ENCODE assay signal across 8 cellular contexts in the genomic region with DNA sequence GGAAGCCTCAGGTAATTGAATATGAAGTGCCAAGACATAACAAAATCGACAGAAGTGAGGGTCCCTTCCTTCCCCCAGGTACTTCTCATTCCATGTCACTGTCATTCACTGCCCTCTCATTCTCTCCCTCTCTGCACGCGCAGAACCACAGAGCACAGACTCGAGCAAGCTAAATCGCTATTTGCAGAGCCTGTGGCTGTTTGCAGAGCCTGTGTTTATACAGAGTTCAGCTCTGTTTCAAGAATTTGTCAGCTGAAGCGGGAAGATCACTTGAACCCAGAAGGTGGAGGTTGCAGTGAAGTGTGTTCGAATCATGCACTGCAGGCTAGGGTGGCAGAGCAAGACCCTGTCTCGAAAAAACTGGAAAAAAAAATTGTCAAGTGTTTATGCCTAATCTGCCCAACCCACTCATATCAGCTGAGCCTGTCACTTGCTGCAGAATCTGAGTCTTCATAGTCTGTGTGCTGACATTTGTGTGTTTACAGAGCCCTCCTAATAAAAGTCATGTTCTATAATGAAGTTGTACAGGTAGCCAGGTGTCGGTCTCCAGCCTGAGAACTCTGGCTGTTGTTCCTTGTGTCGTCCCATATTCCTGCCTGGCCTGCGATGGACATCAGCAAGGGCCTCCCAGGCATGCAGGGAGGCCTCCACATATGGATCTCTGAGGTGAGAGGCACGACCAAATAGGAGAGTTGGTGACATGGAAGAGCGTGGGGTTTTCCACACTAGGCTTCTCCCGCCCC. TPM values are rescaled to one million over a fixed set of nuclear protein-coding genes. Genes with fewer than 3 reads are reported as not detected.
DNase-seq lines count a peak whose midpoint lies in the region; ATAC-seq and TF ChIP-seq lines count a peak whose summit lies in the region.

No MANE protein-coding gene starts in this region.

- H3K27ac Mint-ChIP-seq in HFFc6 (peak overlapping the region; percentile 95), immature natural killer cell (peak overlapping the region; percentile 91 to 97 (median 94))
- H3K27ac Mint-ChIP-seq in activated T-helper 2 cell treated with anti-CD3 and anti-CD28 coated beads, Interferon-gamma antibody, Interleukin-2, Interleukin-4, amounts not matched to agents 10 μg/mL and 5 μg/mL and 100 μg/mL, durations not matched to agents 14 hours and 24 hours and 36 hours: peak overlapping the region; percentile 87
- peak overlapping the region; percentile 93 to 99 for H3K27ac Mint-ChIP-seq in stimulated activated naive CD8-positive, alpha-beta T cell treated with anti-CD3 and anti-CD28 coated beads, Interleukin-15, amount 100 ng/mL, for 72 hours

- H3K36me3 Mint-ChIP-seq in HFFc6 (ENCODE audit: low read depth) (peaks cover 10% of the 10 kb centered on the region), immature natural killer cell (peaks cover 5 to 9% (median 8%) of the 10 kb centered on the region in 3 donors)
- peaks cover 20% of the 10 kb centered on the region for H3K36me3 Mint-ChIP-seq in activated T-helper 2 cell treated with anti-CD3 and anti-CD28 coated beads, Interferon-gamma antibody, Interleukin-2, Interleukin-4, amounts not matched to agents 10 μg/mL and 5 μg/mL and 100 μg/mL, durations not matched to agents 14 hours and 24 hours and 36 hours (ENCODE audit: low read depth)

- no peak for TF ChIP-seq CTCF in HFFc6 (IDR thresholded peaks at IDR 0.05)

- intact Hi-C loops in activated T-helper 2 cell treated with anti-CD3 and anti-CD28 coated beads, Interferon-gamma antibody, Interleukin-2, Interleukin-4, amounts not matched to agents 10 μg/mL and 5 μg/mL and 100 μg/mL, durations not matched to agents 14 hours and 24 hours and 36 hours (cut with micrococcal nuclease): no loop called here

- ATAC-seq in stimulated activated naive CD8-positive, alpha-beta T cell treated with anti-CD3 and anti-CD28 coated beads, Interleukin-15, amount 100 ng/mL, for 72 hours: no peak

- peak overlapping the region; percentile 94 for H3K4me3 Mint-ChIP-seq in HFFc6
- H3K4me3 Mint-ChIP-seq in activated T-helper 2 cell treated with anti-CD3 and anti-CD28 coated beads, Interferon-gamma antibody, Interleukin-2, Interleukin-4, amounts not matched to agents 10 μg/mL and 5 μg/mL and 100 μg/mL, durations not matched to agents 14 hours and 24 hours and 36 hours (ENCODE audit: low read depth): peak overlapping the region; percentile 83
- H3K4me3 Mint-ChIP-seq in immature natural killer cell: peak overlapping the region; percentile 95 to 97 (median 97)
- peak overlapping the region; percentile 90 to 97 for H3K4me3 Mint-ChIP-seq in stimulated activated naive CD8-positive, alpha-beta T cell treated with anti-CD3 and anti-CD28 coated beads, Interleukin-15, amount 100 ng/mL, for 72 hours

- DNase-seq in HFFc6 (no peak), immature natural killer cell (no peak), occipital lobe (lab: John Stamatoyannopoulos, UW) (no peak), NCI-H2227 (lab: John Stamatoyannopoulos, UW; ENCODE audit: unreplicated experiment) (no peak), globus pallidus (ENCODE audit: low spot score) (no peak)
- DNase-seq in activated T-helper 2 cell treated with anti-CD3 and anti-CD28 coated beads, Interferon-gamma antibody, Interleukin-2, Interleukin-4, amounts not matched to agents 10 μg/mL and 5 μg/mL and 100 μg/mL, durations not matched to agents 14 hours and 24 hours and 36 hours (ENCODE audit: low spot score): no peak
- DNase-seq in stimulated activated naive CD8-positive, alpha-beta T cell treated with anti-CD3 and anti-CD28 coated beads, Interleukin-15, amount 100 ng/mL, for 72 hours: no peak
- no peak for DNase-seq in activated CD4-positive, CD25-positive, alpha-beta regulatory T cell (lab: John Stamatoyannopoulos, UW)

- peaks cover 39% of the 10 kb centered on the region for H3K4me1 Mint-ChIP-seq in HFFc6 (ENCODE audit: low read depth)
- H3K4me1 Mint-ChIP-seq in activated T-helper 2 cell treated with anti-CD3 and anti-CD28 coated beads, Interferon-gamma antibody, Interleukin-2, Interleukin-4, amounts not matched to agents 10 μg/mL and 5 μg/mL and 100 μg/mL, durations not matched to agents 14 hours and 24 hours and 36 hours (ENCODE audit: low read depth): peaks cover 36% of the 10 kb centered on the region
- H3K4me1 Mint-ChIP-seq in immature natural killer cell: peaks cover 45 to 47% of the 10 kb centered on the region in 2 donors
- H3K4me1 Mint-ChIP-seq in stimulated activated naive CD8-positive, alpha-beta T cell treated with anti-CD3 and anti-CD28 coated beads, Interleukin-15, amount 100 ng/mL, for 72 hours: peaks cover 51% of the 10 kb centered on the region

- H3K27me3 Mint-ChIP-seq in HFFc6 (ENCODE audit: insufficient read depth) (peaks cover 11% of the 10 kb centered on the region), immature natural killer cell (ENCODE audit: low read depth in 3 of 3) (peaks cover 2 to 3% (median 3%) of the 10 kb centered on the region in 3 donors)
- no peaks in the 10 kb centered on the region for H3K27me3 Mint-ChIP-seq in activated T-helper 2 cell treated with anti-CD3 and anti-CD28 coated beads, Interferon-gamma antibody, Interleukin-2, Interleukin-4, amounts not matched to agents 10 μg/mL and 5 μg/mL and 100 μg/mL, durations not matched to agents 14 hours and 24 hours and 36 hours (ENCODE audit: low read depth)
- no peaks in the 10 kb centered on the region for H3K27me3 Mint-ChIP-seq in stimulated activated naive CD8-positive, alpha-beta T cell treated with anti-CD3 and anti-CD28 coated beads, Interleukin-15, amount 100 ng/mL, for 72 hours

- H3K9me3 Mint-ChIP-seq in HFFc6 (no peaks in the 10 kb centered on the region), immature natural killer cell (no peaks in the 10 kb centered on the region)
- no peaks in the 10 kb centered on the region for H3K9me3 Mint-ChIP-seq in activated T-helper 2 cell treated with anti-CD3 and anti-CD28 coated beads, Interferon-gamma antibody, Interleukin-2, Interleukin-4, amounts not matched to agents 10 μg/mL and 5 μg/mL and 100 μg/mL, durations not matched to agents 14 hours and 24 hours and 36 hours
- no peaks in the 10 kb centered on the region for H3K9me3 Mint-ChIP-seq in stimulated activated naive CD8-positive, alpha-beta T cell treated with anti-CD3 and anti-CD28 coated beads, Interleukin-15, amount 100 ng/mL, for 72 hours

RNA-seq across cellular contexts. Expression of gene VILL, which starts 2.7 kb away (rescaled TPM):
- 1 to 10 TPM; 3.5 to 4.6 (median 3.7) TPM for total RNA-seq in HFFc6 (2021; fragmentation: NEBNext Ultra II Directional; extraction: Animal tissue kit (Norgen Biotek cat#: 25700))
- total RNA-seq in activated T-helper 2 cell treated with anti-CD3 and anti-CD28 coated beads, Interferon-gamma antibody, Interleukin-2, Interleukin-4, amounts not matched to agents 10 μg/mL and 5 μg/mL and 100 μg/mL, durations not matched to agents 14 hours and 24 hours and 36 hours: 11.8 and 12.8 TPM in 2 replicates
- polyA plus RNA-seq in immature natural killer cell: 10 to 100 TPM; 12.9 to 15.7 (median 14.6) TPM
- total RNA-seq in occipital lobe: 13.6 TPM

RNA-seq across cellular contexts. Expression of gene PLCD1, which starts 36.2 kb away (rescaled TPM):
- 10 to 100 TPM; 11.1 to 22.4 (median 17.6) TPM for total RNA-seq in HFFc6 (2021; fragmentation: NEBNext Ultra II Directional; extraction: Animal tissue kit (Norgen Biotek cat#: 25700))
- total RNA-seq in activated T-helper 2 cell treated with anti-CD3 and anti-CD28 coated beads, Interferon-gamma antibody, Interleukin-2, Interleukin-4, amounts not matched to agents 10 μg/mL and 5 μg/mL and 100 μg/mL, durations not matched to agents 14 hours and 24 hours and 36 hours: 4.3 and 6.9 TPM in 2 replicates
- polyA plus RNA-seq in immature natural killer cell: 10 to 100 TPM; 11.6 to 18.0 (median 12.1) TPM
- 4.4 TPM for total RNA-seq in occipital lobe

RNA-seq across cellular contexts. Expression of gene DLEC1, which starts 45.8 kb away (rescaled TPM):
- total RNA-seq in HFFc6 (2021; fragmentation: NEBNext Ultra II Directional; extraction: Animal tissue kit (Norgen Biotek cat#: 25700)): under 1 TPM in 1 of 6 experiments, not detected in 5; 0.05 TPM
- total RNA-seq in activated T-helper 2 cell treated with anti-CD3 and anti-CD28 coated beads, Interferon-gamma antibody, Interleukin-2, Interleukin-4, amounts not matched to agents 10 μg/mL and 5 μg/mL and 100 μg/mL, durations not matched to agents 14 hours and 24 hours and 36 hours: 0.02 and 0.16 TPM in 2 replicates
- 1 to 10 TPM in 1 of 3 donors, under 1 TPM in 2; 0.16 to 2.4 (median 0.84) TPM for polyA plus RNA-seq in immature natural killer cell
- 0.78 TPM for total RNA-seq in occipital lobe
